8 cellular contexts compared by ENCODE assay signal in the genomic region with DNA sequence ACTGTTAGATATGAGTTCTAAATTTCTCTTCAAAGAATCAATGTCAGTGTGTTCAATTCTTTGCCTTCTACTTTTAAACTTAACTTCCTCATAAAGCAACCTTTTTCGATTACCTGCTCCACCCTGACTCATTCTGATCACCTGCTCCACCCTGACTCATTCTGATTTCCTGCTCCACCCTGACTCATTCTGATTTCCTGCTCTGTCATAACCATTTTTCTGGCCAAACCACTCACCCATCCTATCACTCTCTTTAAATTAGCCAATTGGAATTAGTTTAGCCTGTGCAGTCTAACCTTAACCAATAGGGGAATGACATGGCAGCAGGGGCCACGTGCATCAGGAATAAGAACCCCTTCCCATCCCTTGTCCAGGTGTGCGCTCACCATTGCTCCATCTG. TPM values are rescaled to one million over a fixed set of nuclear protein-coding genes. Genes with fewer than 3 reads are reported as not detected.
DNase-seq lines count a peak whose midpoint lies in the region; ATAC-seq and TF ChIP-seq lines count a peak whose summit lies in the region.
"Not testable (repeated sequence)": the region's sequence is repeated elsewhere in the genome, so short reads cannot be mapped to it uniquely, and the experiment has no call there.
"Had no signal": no experiment of that assay in that cellular context is flagged by ENCODE, and none has a peak within 500 bp of the region (broad histone marks: within the 10 kb centered on the region; RNA-seq: fewer than 3 reads in every experiment).

No MANE protein-coding gene starts in this region.

- not testable (repeated sequence) for BruUV-seq in mammary epithelial cell (replicated peaks; lab: Mats Ljungman, UMichigan)

- H3K36me3 ChIP-seq in mammary epithelial cell (ENCODE audit: insufficient read depth, low read length), result not testable (repeated sequence)

- not testable (repeated sequence) for H3K79me2 ChIP-seq in mammary epithelial cell (ENCODE audit: insufficient read depth, low read length)

- WGBS in mammary epithelial cell (ENCODE audit: low coverage, missing lambda C conversion rate), result 66% methylated on average over 3 of the region's 3 CpGs

- not testable (repeated sequence) for H3K4me2 ChIP-seq in mammary epithelial cell (ENCODE audit: insufficient read depth, low read depth, low read length)

- not testable (repeated sequence) for H3K9ac ChIP-seq in mammary epithelial cell (ENCODE audit: insufficient read depth, low read length)

- in situ Hi-C loops in mammary epithelial cell (cut with MboI; ENCODE audit: low sequenced_read_pairs in 2 of 2), result not testable (repeated sequence)

- H3K9me3 ChIP-seq in mammary epithelial cell (replicated peaks; ENCODE audit: insufficient read depth, low read length), result peaks cover 14% of the 10 kb centered on the region

- H3K4me3 ChIP-seq in mammary epithelial cell (replicated peaks in 1 of 3; ENCODE audit: insufficient read depth in 1 of 3, low read depth in 2 of 3, low read length in 3 of 3); fibroblast of mammary gland (ENCODE audit: control insufficient read depth, low read depth, low read length): not testable (repeated sequence)

- peaks cover 24% of the 10 kb centered on the region for H3K9me3 Mint-ChIP-seq in T-helper 2 cell treated with Interferon-gamma antibody and Interleukin-4, amounts not matched to agents 5 μg/mL and 100 μg/mL, for 36 hours
- H3K9me3 Mint-ChIP-seq in activated CD4-positive, alpha-beta memory T cell treated with anti-CD3 and anti-CD28 coated beads for 36 hours, result peaks cover 22% of the 10 kb centered on the region
- not testable (repeated sequence) for H3K9me3 Mint-ChIP-seq in activated T-cell treated with anti-CD3 and anti-CD28 coated beads, Interleukin-2, amount 50 U/mL, for 72 hours

- ATAC-seq in activated T-cell treated with anti-CD3 and anti-CD28 coated beads, Interleukin-2, amount 50 U/mL, for 72 hours (replicated peaks in 1 of 2), result peak; percentile 18 to 59

- H3K27me3 Mint-ChIP-seq in T-helper 2 cell treated with Interferon-gamma antibody and Interleukin-4, amounts not matched to agents 5 μg/mL and 100 μg/mL, for 36 hours (ENCODE audit: low read depth); activated CD4-positive, alpha-beta memory T cell treated with anti-CD3 and anti-CD28 coated beads for 36 hours: not testable (repeated sequence)
- H3K27me3 Mint-ChIP-seq in activated T-cell treated with anti-CD3 and anti-CD28 coated beads, Interleukin-2, amount 50 U/mL, for 72 hours (ENCODE audit: low read depth), result peaks cover 29% of the 10 kb centered on the region

- H4K20me1 ChIP-seq in mammary epithelial cell (ENCODE audit: insufficient read depth, low read length), result not testable (repeated sequence)

- H3K4me3 Mint-ChIP-seq in T-helper 2 cell treated with Interferon-gamma antibody and Interleukin-4, amounts not matched to agents 5 μg/mL and 100 μg/mL, for 36 hours; activated CD4-positive, alpha-beta memory T cell treated with anti-CD3 and anti-CD28 coated beads for 36 hours; activated T-cell treated with anti-CD3 and anti-CD28 coated beads, Interleukin-2, amount 50 U/mL, for 72 hours: not testable (repeated sequence)

- peak overlapping the region; percentile 38 for H3K27ac Mint-ChIP-seq in T-helper 2 cell treated with Interferon-gamma antibody and Interleukin-4, amounts not matched to agents 5 μg/mL and 100 μg/mL, for 36 hours
- not testable (repeated sequence) for H3K27ac Mint-ChIP-seq in activated CD4-positive, alpha-beta memory T cell treated with anti-CD3 and anti-CD28 coated beads for 36 hours; activated T-cell treated with anti-CD3 and anti-CD28 coated beads, Interleukin-2, amount 50 U/mL, for 72 hours

- intact Hi-C loops in activated CD4-positive, alpha-beta memory T cell treated with anti-CD3 and anti-CD28 coated beads for 36 hours (cut with micrococcal nuclease); mammary epithelial cell (cut with micrococcal nuclease): not testable (repeated sequence)

- not testable (repeated sequence) for H3K27me3 ChIP-seq in mammary epithelial cell (ENCODE audit: insufficient read depth, low read length)

- dilution Hi-C loops in mammary epithelial cell (cut with HindIII; ENCODE audit: low sequenced_read_pairs), result not testable (repeated sequence)

- not testable (repeated sequence) for H3K4me1 ChIP-seq in mammary epithelial cell (ENCODE audit: insufficient read depth, low read length)

- CTCF ChIA-PET in activated CD4-positive, alpha-beta memory T cell treated with anti-CD3 and anti-CD28 coated beads for 36 hours (lab: Charles Lee); mammary epithelial cell (lab: Charles Lee; ENCODE audit: low non-redundant PET): not testable (repeated sequence)

- peak; percentile 65 for DNase-seq in HT1080 (ENCODE audit: low read depth)
- not testable (repeated sequence) for DNase-seq in T-helper 2 cell treated with Interferon-gamma antibody and Interleukin-4, amounts not matched to agents 5 μg/mL and 100 μg/mL, for 36 hours (ENCODE audit: low spot score)
- DNase-seq in activated CD4-positive, alpha-beta memory T cell treated with anti-CD3 and anti-CD28 coated beads for 36 hours, result peak; percentile 31
- DNase-seq in activated T-cell treated with anti-CD3 and anti-CD28 coated beads, Interleukin-2, amount 50 U/mL, for 72 hours, result peak; percentile 1 to 6
- DNase-seq in mammary epithelial cell, result peak; percentile 31
- DNase-seq in fibroblast of mammary gland (ENCODE audit: low read depth), result peak; percentile 7

- not testable (repeated sequence) for H2AFZ ChIP-seq in mammary epithelial cell (ENCODE audit: low read depth, low read length)

- H3K27ac ChIP-seq in mammary epithelial cell (ENCODE audit: insufficient read depth, low read depth, low read length), result not testable (repeated sequence)

- POLR2A ChIA-PET in activated CD4-positive, alpha-beta memory T cell treated with anti-CD3 and anti-CD28 coated beads for 36 hours (lab: Charles Lee), result not testable (repeated sequence)

- H3K36me3 Mint-ChIP-seq in T-helper 2 cell treated with Interferon-gamma antibody and Interleukin-4, amounts not matched to agents 5 μg/mL and 100 μg/mL, for 36 hours (ENCODE audit: low read depth); activated CD4-positive, alpha-beta memory T cell treated with anti-CD3 and anti-CD28 coated beads for 36 hours; activated T-cell treated with anti-CD3 and anti-CD28 coated beads, Interleukin-2, amount 50 U/mL, for 72 hours (ENCODE audit: insufficient read depth in 2 of 2): not testable (repeated sequence)

- H3K4me1 Mint-ChIP-seq in T-helper 2 cell treated with Interferon-gamma antibody and Interleukin-4, amounts not matched to agents 5 μg/mL and 100 μg/mL, for 36 hours (ENCODE audit: low read depth); activated T-cell treated with anti-CD3 and anti-CD28 coated beads, Interleukin-2, amount 50 U/mL, for 72 hours (ENCODE audit: low read depth): not testable (repeated sequence)
- H3K4me1 Mint-ChIP-seq in activated CD4-positive, alpha-beta memory T cell treated with anti-CD3 and anti-CD28 coated beads for 36 hours (ENCODE audit: low read depth), result peaks cover 13% of the 10 kb centered on the region

- not testable (repeated sequence) for TF ChIP-seq CTCF in mammary epithelial cell (conservative IDR thresholded peaks at IDR 0.05 in 1 of 2, IDR thresholded peaks at IDR 0.05 in 1 of 2; ENCODE audit: extremely low read depth in 1 of 2, insufficient read depth in 1 of 2, low read depth in 1 of 2, low read length in 2 of 2); fibroblast of mammary gland (conservative IDR thresholded peaks at IDR 0.05; ENCODE audit: control insufficient read depth, insufficient read depth, low read depth, low read length)

RNA-seq across cellular contexts. Expression of gene LDOC1, which starts 21.7 kb away (rescaled TPM):
- total RNA-seq in HT1080 (2014; rRNA removed; shearing (Covaris generic)), result 13.4 and 35.5 TPM in 2 replicates
- polyA plus RNA-seq in HT1080 (2015; cell fraction: cytosol; rRNA removed), result 76.1 and 82.3 TPM in 2 replicates
- 40.0 and 54.2 TPM in 2 replicates for polyA plus RNA-seq in HT1080 (2015; cell fraction: nucleus; rRNA removed)
- total RNA-seq in activated CD4-positive, alpha-beta memory T cell treated with anti-CD3 and anti-CD28 coated beads for 36 hours, result 1 to 10 TPM; 8.7 TPM
- 1 to 10 TPM; 2.3 to 5.8 TPM for total RNA-seq in activated T-cell treated with anti-CD3 and anti-CD28 coated beads, Interleukin-2, amount 50 U/mL, for 72 hours
- 10 to 100 TPM in 1 of 2 donors, 1 to 10 TPM in 1; 4.8 to 49.7 TPM for total RNA-seq in mammary epithelial cell
- 16.8 TPM for polyA plus RNA-seq in mammary epithelial cell
- polyA minus RNA-seq in mammary epithelial cell, result 14.7 TPM
- total RNA-seq: Calu3, HepG2 had no signal
- polyA plus RNA-seq: HepG2 had no signal
